ENCODE assay signal across 14 cellular contexts in the genomic region with DNA sequence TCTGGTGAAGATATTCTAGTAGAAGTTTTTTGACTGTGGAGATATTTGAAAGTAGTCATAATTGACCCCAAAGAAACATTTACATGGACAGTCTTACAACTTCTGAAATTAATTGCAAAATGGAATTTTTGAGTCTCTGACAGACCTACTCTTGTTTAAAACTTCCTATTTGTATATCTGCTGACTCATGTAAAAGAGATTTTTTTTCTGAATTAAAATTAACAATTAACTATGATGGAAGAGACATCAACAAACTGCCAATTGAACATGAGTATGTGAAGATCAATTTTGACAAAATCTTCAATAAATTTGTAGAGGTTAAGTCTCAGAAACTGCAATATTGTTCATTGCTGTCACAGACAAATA.
DNase-seq lines count a peak whose midpoint lies in the region; ATAC-seq, FAIRE-seq and TF ChIP-seq lines count a peak whose summit lies in the region.
"Had no signal": no experiment of that assay in that cellular context is flagged by ENCODE, and none has a peak within 500 bp of the region (broad histone marks: within the 10 kb centered on the region; RNA-seq: fewer than 3 reads in every experiment).

No MANE protein-coding gene starts in this region.

- H3K27me3 ChIP-seq in H1 (replicated peaks in 1 of 4; ENCODE audit: control insufficient read depth in 3 of 4, extremely low read depth in 1 of 4, insufficient read depth in 3 of 4, low read length in 3 of 4), result no peaks in the 10 kb centered on the region
- H3K27me3 ChIP-seq: esophagus squamous epithelium, SJCRH30 had no signal

- H3K27ac ChIP-seq in SK-N-MC (peak overlapping the region; percentile 11), H1 (ENCODE audit: low read depth, low read length) (no peak overlapping the region)
- H3K27ac ChIP-seq: SJCRH30 had no signal

- H4K20me1 ChIP-seq in H1 (replicated peaks in 1 of 2; ENCODE audit: control insufficient read depth in 1 of 2, insufficient read depth in 2 of 2, low read length in 2 of 2), result no peaks in the 10 kb centered on the region

- H3K9ac ChIP-seq in SK-N-MC (ENCODE audit: insufficient read length) (no peak overlapping the region), H1 (replicated peaks in 1 of 4; ENCODE audit: extremely low read depth in 1 of 4, low read depth in 3 of 4, low read length in 3 of 4) (no peak overlapping the region)

- no peak overlapping the region for H3K18ac ChIP-seq in H1 (ENCODE audit: extremely low read depth, low read length)

- H3K36me3 ChIP-seq in SK-N-MC (ENCODE audit: insufficient read depth, low read length) (no peaks in the 10 kb centered on the region), H1 (ENCODE audit: control insufficient read depth in 2 of 4, insufficient read depth in 4 of 4, low read length in 3 of 4) (no peaks in the 10 kb centered on the region)
- H3K36me3 ChIP-seq: esophagus squamous epithelium, SJCRH30 had no signal

- H2BK120ac ChIP-seq in H1 (replicated peaks; ENCODE audit: low read depth, low read length), result no peak overlapping the region

- H4K91ac ChIP-seq in H1 (replicated peaks; ENCODE audit: insufficient read length, low read length), result no peak overlapping the region

- H4K5ac ChIP-seq in H1 (ENCODE audit: insufficient read length, low read depth, low read length), result no peak overlapping the region

- no peak for DNase-seq in stimulated activated naive CD8-positive, alpha-beta T cell treated with anti-CD3 and anti-CD28 coated beads, Interleukin-15, Interleukin-2, amounts not matched to agents 100 U/mL and 50 U/mL, for 24 hours
- no peak for DNase-seq in SK-N-MC (ENCODE audit: low read depth, low spot score)
- no peak for DNase-seq in H1 (ENCODE audit: low read depth in 1 of 2, low spot score in 2 of 2)
- DNase-seq in superior temporal gyrus (ENCODE audit: extremely low spot score), result peak; percentile 33
- no peak for DNase-seq in medulla oblongata (ENCODE audit: extremely low spot score)
- no peak for DNase-seq in left lobe of liver (ENCODE audit: low spot score)
- no peak for DNase-seq in SW 1271 (lab: John Stamatoyannopoulos, UW)
- DNase-seq: activated naive CD4-positive, alpha-beta T cell treated with Interleukin-2 at 50 U/mL for 16 hours; esophagus squamous epithelium; NCI-H187; NCI-H82; SJCRH30; stimulated activated CD4-positive, alpha-beta T cell treated with anti-CD3 and anti-CD28 coated beads, Interleukin-4, amount 100 ng/mL, for 1 hour had no signal

- no peak overlapping the region for H3K4me2 ChIP-seq in H1 (ENCODE audit: insufficient read depth in 1 of 2, low read depth in 2 of 2, low read length in 2 of 2)

- no peak overlapping the region for H3K23ac ChIP-seq in H1 (ENCODE audit: insufficient read length)

- H3K9me3 ChIP-seq in SK-N-MC (ENCODE audit: low read depth, low read length) (no peaks in the 10 kb centered on the region), H1 (ENCODE audit: insufficient read depth in 2 of 2, low read depth in 1 of 2, low read length in 1 of 2) (no peaks in the 10 kb centered on the region)
- H3K9me3 ChIP-seq: esophagus squamous epithelium, SJCRH30 had no signal

- CTCF ChIA-PET in H1 (lab: Charles Lee; ENCODE audit: partially characterized antibody), result interaction anchor here (0.6 to 1.1 kb wide), 2 partner anchors 10 to 40 kb away, joined by 3 to 4 read pairs; no protein-coding TSS in a partner anchor

- H2AK5ac ChIP-seq in H1 (ENCODE audit: low read depth, low read length), result no peak overlapping the region

- H3K27ac Mint-ChIP-seq in stimulated activated naive CD8-positive, alpha-beta T cell treated with anti-CD3 and anti-CD28 coated beads, Interleukin-15, Interleukin-2, amounts not matched to agents 100 ng/mL and 50 ng/mL, for 24 hours, result peak overlapping the region; percentile 93

- no peaks in the 10 kb centered on the region for H3K36me3 Mint-ChIP-seq in stimulated activated naive CD8-positive, alpha-beta T cell treated with anti-CD3 and anti-CD28 coated beads, Interleukin-15, Interleukin-2, amounts not matched to agents 100 ng/mL and 50 ng/mL, for 24 hours (ENCODE audit: low read depth)

- no peak for TF ChIP-seq CTCF in H1 (IDR thresholded peaks at IDR 0.05; ENCODE audit: control extremely low read depth in 1 of 3, insufficient read depth in 1 of 3, low read depth in 1 of 3, low read length in 3 of 3)

- H3K4me3 ChIP-seq in SK-N-MC, result no peak overlapping the region
- H3K4me3 ChIP-seq in H1 (ENCODE audit: extremely low read depth in 1 of 4, insufficient read depth in 2 of 4, low read depth in 3 of 4, low read length in 4 of 4), result no peak overlapping the region
- H3K4me3 ChIP-seq: esophagus squamous epithelium, SJCRH30 had no signal

- 0 out of 7 replicates have a peak, but pooled peaks cover 0 to 2% (median 0%) of the 10 kb centered on the region in 4 experiments for H3K4me1 ChIP-seq in H1 (replicated peaks in 1 of 4; ENCODE audit: control insufficient read depth in 3 of 4, insufficient read depth in 4 of 4, low read length in 3 of 4)
- H3K4me1 ChIP-seq: SJCRH30 had no signal

- no peaks in the 10 kb centered on the region for H3K79me1 ChIP-seq in H1 (ENCODE audit: low read depth, low read length)

- H3K4me3 Mint-ChIP-seq in stimulated activated naive CD8-positive, alpha-beta T cell treated with anti-CD3 and anti-CD28 coated beads, Interleukin-15, Interleukin-2, amounts not matched to agents 100 ng/mL and 50 ng/mL, for 24 hours, result peak overlapping the region; percentile 73

- no peak overlapping the region for H3K4ac ChIP-seq in H1 (replicated peaks; ENCODE audit: insufficient read length, low read depth, low read length)

- H2BK5ac ChIP-seq in H1 (ENCODE audit: low read depth, low read length), result no peak overlapping the region

- H3K56ac ChIP-seq in H1 (replicated peaks; ENCODE audit: insufficient read length, low read depth, low read length), result no peak overlapping the region

- no peak overlapping the region for H2BK12ac ChIP-seq in H1 (ENCODE audit: low read depth, low read length)

- no peaks in the 10 kb centered on the region for H3K79me2 ChIP-seq in H1 (ENCODE audit: control insufficient read depth in 1 of 2, insufficient read depth in 2 of 2, low read length in 2 of 2)

- TF ChIP-seq POLR2A in H1 (IDR thresholded peaks at IDR 0.05; ENCODE audit: control extremely low read depth in 1 of 2, low read depth in 2 of 2, low read length in 2 of 2), result no peak

- H3K23me2 ChIP-seq in H1 (ENCODE audit: low read depth, low read length), result no peaks in the 10 kb centered on the region

- H3K27me3 Mint-ChIP-seq in stimulated activated naive CD8-positive, alpha-beta T cell treated with anti-CD3 and anti-CD28 coated beads, Interleukin-15, Interleukin-2, amounts not matched to agents 100 ng/mL and 50 ng/mL, for 24 hours, result no peaks in the 10 kb centered on the region

- peaks cover 61% of the 10 kb centered on the region for H3K4me1 Mint-ChIP-seq in stimulated activated naive CD8-positive, alpha-beta T cell treated with anti-CD3 and anti-CD28 coated beads, Interleukin-15, Interleukin-2, amounts not matched to agents 100 ng/mL and 50 ng/mL, for 24 hours (ENCODE audit: low read depth)

- H2BK15ac ChIP-seq in H1 (ENCODE audit: low read length), result no peak overlapping the region

- no peak for TF ChIP-seq EP300 in H1 (IDR thresholded peaks at IDR 0.05; ENCODE audit: borderline replicate concordance in 1 of 2, low read depth in 2 of 2, low read length in 2 of 2)

- H2AFZ ChIP-seq in H1 (ENCODE audit: low read length), result no peak overlapping the region

- no peak overlapping the region for H2BK20ac ChIP-seq in H1 (ENCODE audit: low read length)

- FAIRE-seq in H1 (lab: Jason Lieb, UNC), result no peak

- POLR2A ChIA-PET in H1 (lab: Charles Lee; ENCODE audit: partially characterized antibody), result no interaction called here

- H3K9me3 Mint-ChIP-seq in stimulated activated naive CD8-positive, alpha-beta T cell treated with anti-CD3 and anti-CD28 coated beads, Interleukin-15, Interleukin-2, amounts not matched to agents 100 ng/mL and 50 ng/mL, for 24 hours, result no peaks in the 10 kb centered on the region

- no peak overlapping the region for H3K14ac ChIP-seq in H1 (ENCODE audit: insufficient read length)

- ATAC-seq in stimulated activated naive CD8-positive, alpha-beta T cell treated with anti-CD3 and anti-CD28 coated beads, Interleukin-15, Interleukin-2, amounts not matched to agents 100 U/mL and 50 U/mL, for 24 hours, result no peak
- ATAC-seq in left lobe of liver, result no peak

- no peak for TF ChIP-seq RAD21 in H1 (IDR thresholded peaks at IDR 0.05 in 1 of 2, conservative IDR thresholded peaks at IDR 0.05 in 1 of 2; ENCODE audit: low read depth in 2 of 2, low read length in 2 of 2)

- no peak overlapping the region for H4K8ac ChIP-seq in H1 (ENCODE audit: extremely low read depth, insufficient read depth, low read length)

TF ChIP-seq in H1, 55 proteins besides CTCF, POLR2A, EP300 and RAD21:
- TF ChIP-seq ZNF274 (IDR thresholded peaks at IDR 0.05; ENCODE audit: borderline replicate concordance, extremely low read depth, low read length) (no peak), JUND (IDR thresholded peaks at IDR 0.05; ENCODE audit: low read length) (no peak), MAFK (IDR thresholded peaks at IDR 0.05; ENCODE audit: low read depth, low read length) (peak; percentile 54; the same call in 1 of the 2 replicates), BCL11A (IDR thresholded peaks at IDR 0.05; ENCODE audit: low read depth in 2 of 2, low read length in 2 of 2) (no peak), BACH1 (IDR thresholded peaks at IDR 0.05; ENCODE audit: low read length) (no peak), SP2 (IDR thresholded peaks at IDR 0.05; ENCODE audit: low read length) (no peak), EGR1 (IDR thresholded peaks at IDR 0.05; ENCODE audit: borderline replicate concordance, low read depth, low read length) (no peak), KDM5A (IDR thresholded peaks at IDR 0.05; ENCODE audit: low read length) (no peak)
TF ChIP-seq in H1: peak in this region for 1.
